ENCODE assay signal across 11 cellular contexts in genomic region chr1:203186446-203187305, GRCh38. TPM values are rescaled to one million over a fixed set of nuclear protein-coding genes. Genes with fewer than 3 reads are reported as not detected.
DNase-seq lines count a peak whose midpoint lies in the region; ATAC-seq and TF ChIP-seq lines count a peak whose summit lies in the region.
"Had no signal": no experiment of that assay in that cellular context is flagged by ENCODE, and none has a peak within 500 bp of the region (broad histone marks: within the 10 kb centered on the region; RNA-seq: fewer than 3 reads in every experiment).

CHI3L1 (minus strand) TSS chr1:203186704; CDS start chr1:203186623, 81 bp downstream.

- H3K27ac ChIP-seq in lower lobe of right lung (peak within 1 kb of the TSS; percentile 31), testis (no peak within 1 kb of the TSS)
- H3K27ac ChIP-seq: adrenal gland had no signal

- TF ChIP-seq CTCF in cardiac fibroblast (IDR thresholded peaks at IDR 0.05; ENCODE audit: low read depth, low read length) (no peak), lower lobe of right lung (IDR thresholded peaks at IDR 0.05) (no peak), testis (IDR thresholded peaks at IDR 0.05) (no peak), progenitor cell of endocrine pancreas (IDR thresholded peaks at IDR 0.05; ENCODE audit: unreplicated experiment) (no peak)

- 43 to 72% methylated on average over 14 of the region's 14 CpGs for WGBS in testis, 2 donors

- H3K36me3 ChIP-seq in lower lobe of right lung (no peaks in the 10 kb centered on the region), testis (ENCODE audit: low read depth, missing control alignments) (no peaks in the 10 kb centered on the region)
- H3K36me3 ChIP-seq: adrenal gland had no signal

- H3K4me1 ChIP-seq in lower lobe of right lung (peaks cover 14% of the 10 kb centered on the region), testis (peaks cover 17% of the 10 kb centered on the region)
- H3K4me1 ChIP-seq: adrenal gland had no signal

- H3K9me3 ChIP-seq in lower lobe of right lung (no peaks in the 10 kb centered on the region), testis (no peaks in the 10 kb centered on the region)
- H3K9me3 ChIP-seq: adrenal gland had no signal

- no peaks in the 10 kb centered on the region for H3K36me3 Mint-ChIP-seq in progenitor cell of endocrine pancreas (ENCODE audit: insufficient read depth)

- peaks cover 98% of the 10 kb centered on the region for H3K27me3 Mint-ChIP-seq in progenitor cell of endocrine pancreas

- H3K27me3 ChIP-seq in lower lobe of right lung (ENCODE audit: low read depth) (no peaks in the 10 kb centered on the region), testis (no peaks in the 10 kb centered on the region)
- H3K27me3 ChIP-seq: adrenal gland had no signal

- peak; percentile 59 for DNase-seq in NCI-H82 treated with DMSO at 0.1 percent for 48 hours (lab: John Stamatoyannopoulos, UW; ENCODE audit: unreplicated experiment)
- peak; percentile 20 to 87 for DNase-seq in cardiac fibroblast (ENCODE audit: low read depth in 2 of 2)
- peak; percentile 79 for DNase-seq in lower lobe of right lung
- peak; percentile 59 for DNase-seq in testis
- no peak for DNase-seq in progenitor cell of endocrine pancreas (ENCODE audit: low spot score, unreplicated experiment)
- no peak for DNase-seq in activated naive CD4-positive, alpha-beta T cell (lab: John Stamatoyannopoulos, UW)
- DNase-seq: NCI-H1417 treated with DMSO at 0.1 percent for 48 hours; stimulated activated CD4-positive, alpha-beta T cell treated with anti-CD3 and anti-CD28 coated beads, Interleukin-2, amount 100 ng/mL, for 48 hours had no signal

- H3K4me3 Mint-ChIP-seq in progenitor cell of endocrine pancreas (ENCODE audit: low read depth): no peak within 1 kb of the TSS
- H3K4me3 Mint-ChIP-seq: T-helper 2 cell treated with Interferon-gamma antibody and Interleukin-4, amounts not matched to agents 5 μg/mL and 100 μg/mL, for 36 hours had no signal

- intact Hi-C loops in lower lobe of right lung (cut with DNase I): no loop called here
- intact Hi-C loops in testis (cut with DNase I; ENCODE audit: low total_unique reads): no loop called here

- no peaks in the 10 kb centered on the region for H3K9me3 Mint-ChIP-seq in progenitor cell of endocrine pancreas (ENCODE audit: low read depth)
- H3K9me3 Mint-ChIP-seq: T-helper 2 cell treated with Interferon-gamma antibody and Interleukin-4, amounts not matched to agents 5 μg/mL and 100 μg/mL, for 36 hours had no signal

- ATAC-seq in lower lobe of right lung (peak; percentile 70 to 87), HG03159 (IDR thresholded peaks at IDR 0.05; ENCODE audit: unreplicated experiment) (no peak)

- TF ChIP-seq POLR2A in testis (IDR thresholded peaks at IDR 0.05): no peak

- H3K4me3 ChIP-seq in cardiac fibroblast (replicated peaks in 1 of 2; ENCODE audit: low read depth in 2 of 2, low read length in 2 of 2): peak within 1 kb of the TSS in 1 of 2 donors; percentile 6
- H3K4me3 ChIP-seq in lower lobe of right lung: no peak within 1 kb of the TSS
- H3K4me3 ChIP-seq in testis: no peak within 1 kb of the TSS
- H3K4me3 ChIP-seq: adrenal gland had no signal

- H3K4me1 Mint-ChIP-seq in progenitor cell of endocrine pancreas (ENCODE audit: low read depth): peaks cover 2% of the 10 kb centered on the region

- H3K27ac Mint-ChIP-seq in progenitor cell of endocrine pancreas: no peak within 1 kb of the TSS
- H3K27ac Mint-ChIP-seq: T-helper 2 cell treated with Interferon-gamma antibody and Interleukin-4, amounts not matched to agents 5 μg/mL and 100 μg/mL, for 36 hours had no signal

RNA-seq across cellular contexts. Expression of gene CHI3L1, which starts in this region (rescaled TPM):
- 22.2 TPM for total RNA-seq in lower lobe of right lung
- 1 to 10 TPM; 2.0 to 6.6 TPM for total RNA-seq in testis
- 35.5 TPM for polyA plus RNA-seq in testis (ENCODE audit: insufficient read depth, low read depth, low replicate concordance)
- total RNA-seq in progenitor cell of endocrine pancreas: not detected in 2 replicates

Comparison
In these comparisons a context has a peak if more than half of its experiments do, and no peak if none do; other contexts are left out.
1. DNase-seq: peak in NCI-H82 treated with DMSO at 0.1 percent for 48 hours (single experiment), cardiac fibroblast (2 of 2), lower lobe of right lung (single experiment) and testis (single experiment); none in progenitor cell of endocrine pancreas (single experiment) and activated naive CD4-positive, alpha-beta T cell (0 of 4).